ENCODE assay signal across 8 cellular contexts in the genomic region with DNA sequence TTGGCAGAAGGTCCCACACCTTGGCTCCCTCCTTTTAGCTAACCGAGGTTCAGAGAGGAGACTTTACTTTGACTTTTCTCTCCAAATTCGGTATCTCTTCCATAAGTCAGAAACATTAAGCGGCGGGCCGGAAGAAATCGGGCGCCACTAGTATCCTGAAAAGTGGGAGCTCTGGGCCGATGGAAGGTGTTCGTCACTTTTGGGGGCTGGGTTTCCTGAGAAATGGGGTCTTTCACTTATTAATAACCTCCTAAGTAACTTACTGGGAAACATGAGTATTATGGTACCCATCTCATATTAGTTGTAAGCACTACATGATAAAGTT.
A peak's percentile ranks its signal among the peaks of the same experiment; 100 is the strongest.
DNase-seq lines count a peak whose midpoint lies in the region; FAIRE-seq and TF ChIP-seq lines count a peak whose summit lies in the region.

No MANE protein-coding gene starts in this region.

- no peaks in the 10 kb centered on the region for H3K9me3 ChIP-seq in muscle layer of duodenum (ENCODE audit: control insufficient read depth in 1 of 2, low read length in 2 of 2)

- FAIRE-seq in HTR-8/SVneo (lab: Jason Lieb, UNC) (no peak), urothelium cell line (lab: Jason Lieb, UNC) (no peak)

- H3K4me3 ChIP-seq in ACC112 (ENCODE audit: low read depth, low read length) (peak overlapping the region; percentile 99), cardiac fibroblast (replicated peaks in 1 of 2; ENCODE audit: low read depth in 2 of 2, low read length in 2 of 2) (peak overlapping the region; percentile 74 to 82), muscle layer of duodenum (ENCODE audit: low read depth in 1 of 2, low read length in 2 of 2) (peak overlapping the region; percentile 77 to 87)

- peak overlapping the region; percentile 99 for H2AFZ ChIP-seq in ACC112 (ENCODE audit: low read length, unreplicated experiment)

- H3K36me3 ChIP-seq in ACC112 (ENCODE audit: insufficient read depth, low read length) (no peaks in the 10 kb centered on the region), muscle layer of duodenum (ENCODE audit: control insufficient read depth in 1 of 2, insufficient read depth in 2 of 2, low read length in 2 of 2) (peaks cover 0 to 4% of the 10 kb centered on the region in 2 donors)

- TF ChIP-seq CTCF in cardiac fibroblast (IDR thresholded peaks at IDR 0.05; ENCODE audit: low read depth, low read length) = no peak

- H3K27ac ChIP-seq in ACC112 (ENCODE audit: low read depth, low read length) (peak overlapping the region; percentile 71), muscle layer of duodenum (ENCODE audit: low read length) (peak overlapping the region; percentile 90)

- no peaks in the 10 kb centered on the region for H3K27me3 ChIP-seq in ACC112 (ENCODE audit: insufficient read depth, low read length)
- H3K27me3 ChIP-seq in muscle layer of duodenum (ENCODE audit: low read depth, low read length) = no peaks in the 10 kb centered on the region

- H3K4me1 ChIP-seq in ACC112 (ENCODE audit: control insufficient read depth, insufficient read depth, low read length, unreplicated experiment) = peaks cover 9% of the 10 kb centered on the region
- peaks cover 9 to 16% of the 10 kb centered on the region in 2 donors for H3K4me1 ChIP-seq in muscle layer of duodenum (ENCODE audit: control insufficient read depth in 1 of 2, insufficient read depth in 2 of 2, low read length in 2 of 2)

- peaks cover 26% of the 10 kb centered on the region for H3K79me2 ChIP-seq in ACC112 (ENCODE audit: control insufficient read depth, insufficient read depth, low read length, unreplicated experiment)

- peak; percentile 2 for DNase-seq in HTR-8/SVneo (ENCODE audit: insufficient read length, low spot score)
- no peak for DNase-seq in cardiac fibroblast (ENCODE audit: low read depth in 2 of 2)
- no peak for DNase-seq in DMS79 treated with DMSO at 0.1 percent for 48 hours (lab: John Stamatoyannopoulos, UW)
- no peak for DNase-seq in NCI-H82 (lab: John Stamatoyannopoulos, UW)
- no peak for DNase-seq in glomerular visceral epithelial cell (ENCODE audit: extremely low spot score)
- no peak for DNase-seq in urothelium cell line (ENCODE audit: low spot score)
